Comparison of ENCODE assay signal across 16 cellular contexts in the genomic region with DNA sequence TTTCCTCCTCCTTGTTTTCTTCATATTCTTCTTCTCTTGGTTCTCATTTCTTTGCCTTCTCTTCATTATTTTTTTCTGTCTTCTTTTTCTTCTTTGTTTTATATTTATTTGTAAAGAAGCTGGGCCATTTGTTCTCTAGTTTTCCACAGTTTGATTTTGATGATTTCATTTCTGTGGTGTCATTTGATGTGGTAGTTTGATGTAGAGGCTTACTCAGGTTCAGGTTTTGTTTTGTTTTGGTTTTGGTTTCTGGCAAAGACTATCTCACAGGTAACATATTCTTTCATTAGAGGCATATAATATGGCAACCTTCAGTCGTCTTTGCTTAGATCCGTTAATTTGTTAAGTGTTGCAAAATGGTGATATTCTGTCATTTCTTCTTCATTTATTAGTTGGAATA.
DNase-seq lines count a peak whose midpoint lies in the region; TF ChIP-seq lines count a peak whose summit lies in the region.
"Had no signal": no experiment of that assay in that cellular context is flagged by ENCODE, and none has a peak within 500 bp of the region (broad histone marks: within the 10 kb centered on the region; RNA-seq: fewer than 3 reads in every experiment).

No MANE protein-coding gene starts in this region.

- no peak for TF ChIP-seq POLR2A in vagina (IDR thresholded peaks at IDR 0.05)

- no peaks in the 10 kb centered on the region for H3K27me3 Mint-ChIP-seq in activated naive CD4-positive, alpha-beta T cell treated with anti-CD3 and anti-CD28 coated beads, Interleukin-2, amount 10 ng/mL, durations not matched to agents 7 days and 5 days
- H3K27me3 Mint-ChIP-seq in activated CD4-positive, alpha-beta memory T cell treated with anti-CD3 and anti-CD28 coated beads, Interleukin-2, amount 10 ng/mL, durations not matched to agents 7 days and 5 days = no peaks in the 10 kb centered on the region
- H3K27me3 Mint-ChIP-seq: IgD-negative memory B cell, memory B cell had no signal

- peaks cover 48% of the 10 kb centered on the region for H3K36me3 Mint-ChIP-seq in activated naive CD4-positive, alpha-beta T cell treated with anti-CD3 and anti-CD28 coated beads, Interleukin-2, amount 10 ng/mL, durations not matched to agents 7 days and 5 days
- H3K36me3 Mint-ChIP-seq in activated CD4-positive, alpha-beta memory T cell treated with anti-CD3 and anti-CD28 coated beads, Interleukin-2, amount 10 ng/mL, durations not matched to agents 7 days and 5 days (ENCODE audit: low read depth) = peaks cover 63% of the 10 kb centered on the region

- TF ChIP-seq CTCF in vagina (IDR thresholded peaks at IDR 0.05) = no peak

- peaks cover 49% of the 10 kb centered on the region for H3K4me1 Mint-ChIP-seq in activated naive CD4-positive, alpha-beta T cell treated with anti-CD3 and anti-CD28 coated beads, Interleukin-2, amount 10 ng/mL, durations not matched to agents 7 days and 5 days
- peaks cover 48% of the 10 kb centered on the region for H3K4me1 Mint-ChIP-seq in activated CD4-positive, alpha-beta memory T cell treated with anti-CD3 and anti-CD28 coated beads, Interleukin-2, amount 10 ng/mL, durations not matched to agents 7 days and 5 days

- no peak overlapping the region for H3K9ac ChIP-seq in endocrine pancreas (ENCODE audit: control insufficient read depth, insufficient read depth, low read length)

- H3K9me3 ChIP-seq in endocrine pancreas (ENCODE audit: control insufficient read depth, low read length) = no peaks in the 10 kb centered on the region
- H3K9me3 ChIP-seq in vagina = no peaks in the 10 kb centered on the region

- no peaks in the 10 kb centered on the region for H3K27me3 ChIP-seq in endocrine pancreas (ENCODE audit: control insufficient read depth, insufficient read depth, low read length)
- no peaks in the 10 kb centered on the region for H3K27me3 ChIP-seq in vagina

- peak overlapping the region; percentile 88 for H3K27ac Mint-ChIP-seq in activated naive CD4-positive, alpha-beta T cell treated with anti-CD3 and anti-CD28 coated beads, Interleukin-2, amount 10 ng/mL, durations not matched to agents 7 days and 5 days
- peak overlapping the region; percentile 52 for H3K27ac Mint-ChIP-seq in activated CD4-positive, alpha-beta memory T cell treated with anti-CD3 and anti-CD28 coated beads, Interleukin-2, amount 10 ng/mL, durations not matched to agents 7 days and 5 days
- H3K27ac Mint-ChIP-seq: memory B cell had no signal

- peaks cover 15% of the 10 kb centered on the region for H3K4me1 ChIP-seq in endocrine pancreas (ENCODE audit: control insufficient read depth, insufficient read depth, low read length)
- H3K4me1 ChIP-seq in vagina = peaks cover 25% of the 10 kb centered on the region

- intact Hi-C loops in vagina (cut with DNase I) = no loop called here

- CTCF ChIA-PET in activated naive CD4-positive, alpha-beta T cell treated with anti-CD3 and anti-CD28 coated beads, Interleukin-2, amount 10 ng/mL, durations not matched to agents 7 days and 5 days (lab: Charles Lee) = interaction anchor here (0.6 kb wide), 1 partner anchor 137 kb away, joined by 5 read pairs; no protein-coding TSS in a partner anchor
- CTCF ChIA-PET in activated CD4-positive, alpha-beta memory T cell treated with anti-CD3 and anti-CD28 coated beads, Interleukin-2, amount 10 ng/mL, durations not matched to agents 7 days and 5 days (lab: Charles Lee) = interaction anchor here (0.9 kb wide), 1 partner anchor 12 kb away, joined by 3 read pairs; no protein-coding TSS in a partner anchor

- H3K27ac ChIP-seq in vagina = peak overlapping the region; percentile 60
- H3K27ac ChIP-seq: WERI-Rb-1 had no signal

- peak overlapping the region; percentile 52 for H3K4me3 ChIP-seq in endocrine pancreas (ENCODE audit: control insufficient read depth, insufficient read depth, low read length)
- no peak overlapping the region for H3K4me3 ChIP-seq in vagina

- H3K9me3 Mint-ChIP-seq in activated naive CD4-positive, alpha-beta T cell treated with anti-CD3 and anti-CD28 coated beads, Interleukin-2, amount 10 ng/mL, durations not matched to agents 7 days and 5 days = peaks cover 36% of the 10 kb centered on the region
- H3K9me3 Mint-ChIP-seq in activated CD4-positive, alpha-beta memory T cell treated with anti-CD3 and anti-CD28 coated beads, Interleukin-2, amount 10 ng/mL, durations not matched to agents 7 days and 5 days = peaks cover 39% of the 10 kb centered on the region

- H3K4me3 Mint-ChIP-seq in activated naive CD4-positive, alpha-beta T cell treated with anti-CD3 and anti-CD28 coated beads, Interleukin-2, amount 10 ng/mL, durations not matched to agents 7 days and 5 days = peak overlapping the region; percentile 16
- H3K4me3 Mint-ChIP-seq in activated CD4-positive, alpha-beta memory T cell treated with anti-CD3 and anti-CD28 coated beads, Interleukin-2, amount 10 ng/mL, durations not matched to agents 7 days and 5 days = no peak overlapping the region
- H3K4me3 Mint-ChIP-seq: memory B cell had no signal

- DNase-seq in activated naive CD4-positive, alpha-beta T cell treated with anti-CD3 and anti-CD28 coated beads, Interleukin-2, amount 10 ng/mL, durations not matched to agents 7 days and 5 days = no peak
- no peak for DNase-seq in activated naive CD4-positive, alpha-beta T cell treated with anti-CD3 and anti-CD28 coated beads, Interleukin-2, amount 50 U/mL, for 16 hours
- DNase-seq in activated CD4-positive, alpha-beta memory T cell treated with anti-CD3 and anti-CD28 coated beads, Interleukin-2, amount 10 ng/mL, durations not matched to agents 7 days and 5 days = no peak
- DNase-seq in vagina (ENCODE audit: extremely low spot score in 2 of 2) = no peak
- DNase-seq in NCI-H2227 treated with DMSO at 0.1 percent for 48 hours (lab: John Stamatoyannopoulos, UW) = no peak
- DNase-seq in stimulated activated CD4-positive, alpha-beta T cell treated with anti-CD3 and anti-CD28 coated beads, Interleukin-15, amount 100 ng/mL, for 24 hours = no peak
- no peak for DNase-seq in NCI-H446 (lab: John Stamatoyannopoulos, UW)
- DNase-seq: aorta, COR-L47, cortex of kidney, glutamatergic neuron, NCI-H1105, WERI-Rb-1 had no signal

- POLR2A ChIA-PET in activated CD4-positive, alpha-beta memory T cell treated with anti-CD3 and anti-CD28 coated beads, Interleukin-2, amount 10 ng/mL, durations not matched to agents 7 days and 5 days (lab: Charles Lee) = interaction anchor here (1.0 to 1.6 kb wide), 5 partner anchors 11 to 537 kb away, joined by 3 to 7 read pairs (median 4); partner anchors contain the start of genes BABAM2, FOSL2, NRBP1 and RBKS

- no peaks in the 10 kb centered on the region for H3K36me3 ChIP-seq in endocrine pancreas (ENCODE audit: control insufficient read depth, insufficient read depth, low read length)
- no peaks in the 10 kb centered on the region for H3K36me3 ChIP-seq in vagina
- H3K36me3 ChIP-seq: WERI-Rb-1 had no signal
